ENCODE assay signal across 1 cellular context in the genomic region with DNA sequence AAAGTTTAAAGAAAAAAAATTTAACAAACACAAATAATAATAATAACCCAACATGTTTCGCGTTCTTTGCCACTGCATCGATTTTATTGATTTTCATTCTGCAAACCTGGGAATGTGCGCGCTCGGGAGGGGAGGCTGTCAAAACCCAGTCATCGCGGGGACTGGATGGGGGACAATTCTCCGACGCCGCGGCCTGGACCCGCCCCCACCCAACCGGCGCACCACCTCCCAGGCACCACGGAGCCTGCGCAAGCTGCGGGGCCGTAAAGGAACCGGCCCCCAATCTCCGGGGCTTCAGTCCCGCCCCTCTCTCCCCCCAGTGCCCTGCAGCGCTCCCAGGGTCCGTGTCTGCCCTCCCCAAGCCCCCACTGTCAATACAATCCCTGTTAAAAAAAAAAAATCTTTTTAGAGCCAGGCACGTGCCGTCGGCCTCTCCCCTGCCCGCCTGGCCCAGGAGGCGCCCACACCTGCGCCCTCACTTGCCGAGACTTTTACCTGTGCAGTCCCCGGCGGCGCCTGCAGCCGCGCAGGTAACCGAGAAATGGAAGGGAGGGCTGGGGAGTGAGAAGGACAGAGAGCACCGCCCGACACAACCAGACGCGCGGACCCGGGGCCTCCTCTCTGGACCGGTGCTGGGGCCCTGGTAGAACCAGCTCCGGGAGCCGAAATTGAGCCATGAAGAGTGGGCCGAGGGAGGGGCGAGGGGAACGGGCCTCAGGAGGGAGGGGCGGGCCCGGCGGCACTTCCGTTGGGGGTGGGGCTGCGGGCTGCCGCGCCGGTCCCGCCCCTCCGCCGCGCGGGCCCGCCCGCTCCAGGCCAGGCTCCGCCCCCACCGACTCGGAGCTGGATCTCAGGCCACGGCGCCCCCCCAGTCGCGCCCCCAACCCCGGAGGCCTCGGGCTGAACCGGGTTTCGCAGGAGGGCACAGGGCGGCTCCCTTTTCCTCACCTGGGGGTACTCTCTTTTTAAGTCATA.
A peak's percentile ranks its signal among the peaks of the same experiment; 100 is the strongest.
TF ChIP-seq lines count a peak whose summit lies in the region.

No MANE protein-coding gene starts in this region.

TF ChIP-seq in HEK293, 187 proteins besides CTCF, POLR2A, EP300 and RAD21 (continued from another document and continues in another):
- TF ChIP-seq, protein P1, sequence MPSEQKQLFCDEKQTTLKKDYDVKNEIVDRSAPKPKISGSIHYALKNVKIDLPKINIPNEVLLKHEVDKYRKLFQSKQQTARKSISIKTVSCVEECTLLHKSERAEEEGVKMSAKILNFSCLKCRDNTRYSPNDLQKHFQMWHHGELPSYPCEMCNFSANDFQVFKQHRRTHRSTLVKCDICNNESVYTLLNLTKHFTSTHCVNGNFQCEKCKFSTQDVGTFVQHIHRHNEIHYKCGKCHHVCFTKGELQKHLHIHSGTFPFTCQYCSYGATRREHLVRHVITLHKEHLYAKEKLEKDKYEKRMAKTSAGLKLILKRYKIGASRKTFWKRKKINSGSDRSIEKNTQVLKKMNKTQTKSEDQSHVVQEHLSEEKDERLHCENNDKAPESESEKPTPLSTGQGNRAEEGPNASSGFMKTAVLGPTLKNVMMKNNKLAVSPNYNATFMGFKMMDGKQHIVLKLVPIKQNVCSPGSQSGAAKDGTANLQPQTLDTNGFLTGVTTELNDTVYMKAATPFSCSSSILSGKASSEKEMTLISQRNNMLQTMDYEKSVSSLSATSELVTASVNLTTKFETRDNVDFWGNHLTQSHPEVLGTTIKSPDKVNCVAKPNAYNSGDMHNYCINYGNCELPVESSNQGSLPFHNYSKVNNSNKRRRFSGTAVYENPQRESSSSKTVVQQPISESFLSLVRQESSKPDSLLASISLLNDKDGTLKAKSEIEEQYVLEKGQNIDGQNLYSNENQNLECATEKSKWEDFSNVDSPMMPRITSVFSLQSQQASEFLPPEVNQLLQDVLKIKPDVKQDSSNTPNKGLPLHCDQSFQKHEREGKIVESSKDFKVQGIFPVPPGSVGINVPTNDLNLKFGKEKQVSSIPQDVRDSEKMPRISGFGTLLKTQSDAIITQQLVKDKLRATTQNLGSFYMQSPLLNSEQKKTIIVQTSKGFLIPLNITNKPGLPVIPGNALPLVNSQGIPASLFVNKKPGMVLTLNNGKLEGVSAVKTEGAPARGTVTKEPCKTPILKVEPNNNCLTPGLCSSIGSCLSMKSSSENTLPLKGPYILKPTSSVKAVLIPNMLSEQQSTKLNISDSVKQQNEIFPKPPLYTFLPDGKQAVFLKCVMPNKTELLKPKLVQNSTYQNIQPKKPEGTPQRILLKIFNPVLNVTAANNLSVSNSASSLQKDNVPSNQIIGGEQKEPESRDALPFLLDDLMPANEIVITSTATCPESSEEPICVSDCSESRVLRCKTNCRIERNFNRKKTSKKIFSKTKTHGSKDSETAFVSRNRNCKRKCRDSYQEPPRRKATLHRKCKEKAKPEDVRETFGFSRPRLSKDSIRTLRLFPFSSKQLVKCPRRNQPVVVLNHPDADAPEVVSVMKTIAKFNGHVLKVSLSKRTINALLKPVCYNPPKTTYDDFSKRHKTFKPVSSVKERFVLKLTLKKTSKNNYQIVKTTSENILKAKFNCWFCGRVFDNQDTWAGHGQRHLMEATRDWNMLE (tag by site-specific recombination; conservative IDR thresholded peaks at IDR 0.05; ENCODE audit: low read depth), result no peak
- TF ChIP-seq SP2 (tag by site-specific recombination; IDR thresholded peaks at IDR 0.05) (peak; percentile 86), GLI4 (tag by site-specific recombination; IDR thresholded peaks at IDR 0.05) (no peak), SCRT2 (tag by site-specific recombination; IDR thresholded peaks at IDR 0.05) (no peak), ZNF777 (tag by site-specific recombination; IDR thresholded peaks at IDR 0.05; ENCODE audit: borderline replicate concordance) (no peak), ZNF202 (tag by site-specific recombination; IDR thresholded peaks at IDR 0.05; ENCODE audit: borderline replicate concordance) (no peak), SETDB1 (IDR thresholded peaks at IDR 0.05; ENCODE audit: insufficient read length, low read length) (no peak), ZNF184 (tag by site-specific recombination; IDR thresholded peaks at IDR 0.05) (no peak), ZNF747 (tag by site-specific recombination; IDR thresholded peaks at IDR 0.05) (no peak), KLF1 (tag by site-specific recombination; IDR thresholded peaks at IDR 0.05) (peak; percentile 52), ZNF138 (tag by site-specific recombination; IDR thresholded peaks at IDR 0.05; ENCODE audit: borderline replicate concordance) (no peak), ZNF211 (tag by site-specific recombination; IDR thresholded peaks at IDR 0.05; ENCODE audit: low read depth) (no peak), BCL11A (tag by site-specific recombination; IDR thresholded peaks at IDR 0.05; ENCODE audit: low read depth) (no peak), ZNF529 (tag by site-specific recombination; IDR thresholded peaks at IDR 0.05; ENCODE audit: insufficient replicate concordance) (no peak), ZNF623 (tag by site-specific recombination; IDR thresholded peaks at IDR 0.05) (no peak), ZNF707 (tag by site-specific recombination; IDR thresholded peaks at IDR 0.05) (no peak), KLF10 (tag by site-specific recombination; IDR thresholded peaks at IDR 0.05) (peak; percentile 43), SP3 (tag by site-specific recombination; IDR thresholded peaks at IDR 0.05) (peak; percentile 68), ZNF37A (tag by site-specific recombination; IDR thresholded peaks at IDR 0.05) (no peak), ZNF311 (tag by site-specific recombination; IDR thresholded peaks at IDR 0.05; ENCODE audit: borderline replicate concordance) (no peak), ZSCAN23 (tag by site-specific recombination; IDR thresholded peaks at IDR 0.05) (no peak), ZNF341 (tag by site-specific recombination; IDR thresholded peaks at IDR 0.05; ENCODE audit: low read depth) (peak; percentile 43; the same call in 1 of the 2 replicates), ZBTB1 (tag by site-specific recombination; IDR thresholded peaks at IDR 0.05) (no peak), ZNF510 (tag by site-specific recombination; IDR thresholded peaks at IDR 0.05; ENCODE audit: insufficient replicate concordance) (no peak), ZBTB21 (tag by site-specific recombination; IDR thresholded peaks at IDR 0.05) (no peak), IKZF3 (tag by site-specific recombination; IDR thresholded peaks at IDR 0.05) (no peak), ZNF521 (tag by site-specific recombination; IDR thresholded peaks at IDR 0.05) (no peak), ZNF600 (tag by site-specific recombination; IDR thresholded peaks at IDR 0.05) (peak; percentile 53), ZNF548 (tag by site-specific recombination; IDR thresholded peaks at IDR 0.05) (no peak), ZNF416 (tag by site-specific recombination; IDR thresholded peaks at IDR 0.05) (no peak), ZBTB8A (tag by site-specific recombination; IDR thresholded peaks at IDR 0.05) (0 out of 2 replicates have a peak, but pooled peaks have one; percentile 51), KLF7 (tag by site-specific recombination; IDR thresholded peaks at IDR 0.05; ENCODE audit: borderline replicate concordance) (peak; percentile 13; the same call in 1 of the 2 replicates), ZFP3 (tag by site-specific recombination; IDR thresholded peaks at IDR 0.05; ENCODE audit: low read depth) (no peak)
- TF ChIP-seq, protein P2, sequence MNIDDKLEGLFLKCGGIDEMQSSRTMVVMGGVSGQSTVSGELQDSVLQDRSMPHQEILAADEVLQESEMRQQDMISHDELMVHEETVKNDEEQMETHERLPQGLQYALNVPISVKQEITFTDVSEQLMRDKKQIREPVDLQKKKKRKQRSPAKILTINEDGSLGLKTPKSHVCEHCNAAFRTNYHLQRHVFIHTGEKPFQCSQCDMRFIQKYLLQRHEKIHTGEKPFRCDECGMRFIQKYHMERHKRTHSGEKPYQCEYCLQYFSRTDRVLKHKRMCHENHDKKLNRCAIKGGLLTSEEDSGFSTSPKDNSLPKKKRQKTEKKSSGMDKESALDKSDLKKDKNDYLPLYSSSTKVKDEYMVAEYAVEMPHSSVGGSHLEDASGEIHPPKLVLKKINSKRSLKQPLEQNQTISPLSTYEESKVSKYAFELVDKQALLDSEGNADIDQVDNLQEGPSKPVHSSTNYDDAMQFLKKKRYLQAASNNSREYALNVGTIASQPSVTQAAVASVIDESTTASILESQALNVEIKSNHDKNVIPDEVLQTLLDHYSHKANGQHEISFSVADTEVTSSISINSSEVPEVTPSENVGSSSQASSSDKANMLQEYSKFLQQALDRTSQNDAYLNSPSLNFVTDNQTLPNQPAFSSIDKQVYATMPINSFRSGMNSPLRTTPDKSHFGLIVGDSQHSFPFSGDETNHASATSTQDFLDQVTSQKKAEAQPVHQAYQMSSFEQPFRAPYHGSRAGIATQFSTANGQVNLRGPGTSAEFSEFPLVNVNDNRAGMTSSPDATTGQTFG (tag by site-specific recombination; IDR thresholded peaks at IDR 0.05; ENCODE audit: borderline replicate concordance), result no peak
- TF ChIP-seq, protein P3, sequence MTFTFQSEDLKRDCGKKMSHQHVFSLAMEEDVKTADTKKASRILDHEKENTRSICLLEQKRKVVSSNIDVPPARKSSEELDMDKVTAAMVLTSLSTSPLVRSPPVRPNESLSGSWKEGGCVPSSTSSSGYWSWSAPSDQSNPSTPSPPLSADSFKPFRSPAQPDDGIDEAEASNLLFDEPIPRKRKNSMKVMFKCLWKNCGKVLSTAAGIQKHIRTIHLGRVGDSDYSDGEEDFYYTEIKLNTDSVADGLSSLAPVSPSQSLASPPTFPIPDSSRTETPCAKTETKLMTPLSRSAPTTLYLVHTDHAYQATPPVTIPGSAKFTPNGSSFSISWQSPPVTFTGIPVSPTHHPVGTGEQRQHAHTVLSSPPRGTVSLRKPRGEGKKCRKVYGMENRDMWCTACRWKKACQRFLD (tag by site-specific recombination; IDR thresholded peaks at IDR 0.05), result no peak
- TF ChIP-seq, protein P4, sequence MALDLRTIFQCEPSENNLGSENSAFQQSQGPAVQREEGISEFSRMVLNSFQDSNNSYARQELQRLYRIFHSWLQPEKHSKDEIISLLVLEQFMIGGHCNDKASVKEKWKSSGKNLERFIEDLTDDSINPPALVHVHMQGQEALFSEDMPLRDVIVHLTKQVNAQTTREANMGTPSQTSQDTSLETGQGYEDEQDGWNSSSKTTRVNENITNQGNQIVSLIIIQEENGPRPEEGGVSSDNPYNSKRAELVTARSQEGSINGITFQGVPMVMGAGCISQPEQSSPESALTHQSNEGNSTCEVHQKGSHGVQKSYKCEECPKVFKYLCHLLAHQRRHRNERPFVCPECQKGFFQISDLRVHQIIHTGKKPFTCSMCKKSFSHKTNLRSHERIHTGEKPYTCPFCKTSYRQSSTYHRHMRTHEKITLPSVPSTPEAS (tag by site-specific recombination; IDR thresholded peaks at IDR 0.05), result no peak
- TF ChIP-seq, protein P5, sequence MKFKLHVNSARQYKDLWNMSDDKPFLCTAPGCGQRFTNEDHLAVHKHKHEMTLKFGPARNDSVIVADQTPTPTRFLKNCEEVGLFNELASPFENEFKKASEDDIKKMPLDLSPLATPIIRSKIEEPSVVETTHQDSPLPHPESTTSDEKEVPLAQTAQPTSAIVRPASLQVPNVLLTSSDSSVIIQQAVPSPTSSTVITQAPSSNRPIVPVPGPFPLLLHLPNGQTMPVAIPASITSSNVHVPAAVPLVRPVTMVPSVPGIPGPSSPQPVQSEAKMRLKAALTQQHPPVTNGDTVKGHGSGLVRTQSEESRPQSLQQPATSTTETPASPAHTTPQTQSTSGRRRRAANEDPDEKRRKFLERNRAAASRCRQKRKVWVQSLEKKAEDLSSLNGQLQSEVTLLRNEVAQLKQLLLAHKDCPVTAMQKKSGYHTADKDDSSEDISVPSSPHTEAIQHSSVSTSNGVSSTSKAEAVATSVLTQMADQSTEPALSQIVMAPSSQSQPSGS (tag by site-specific recombination; IDR thresholded peaks at IDR 0.05; ENCODE audit: low read depth), result no peak
- TF ChIP-seq, protein P6, sequence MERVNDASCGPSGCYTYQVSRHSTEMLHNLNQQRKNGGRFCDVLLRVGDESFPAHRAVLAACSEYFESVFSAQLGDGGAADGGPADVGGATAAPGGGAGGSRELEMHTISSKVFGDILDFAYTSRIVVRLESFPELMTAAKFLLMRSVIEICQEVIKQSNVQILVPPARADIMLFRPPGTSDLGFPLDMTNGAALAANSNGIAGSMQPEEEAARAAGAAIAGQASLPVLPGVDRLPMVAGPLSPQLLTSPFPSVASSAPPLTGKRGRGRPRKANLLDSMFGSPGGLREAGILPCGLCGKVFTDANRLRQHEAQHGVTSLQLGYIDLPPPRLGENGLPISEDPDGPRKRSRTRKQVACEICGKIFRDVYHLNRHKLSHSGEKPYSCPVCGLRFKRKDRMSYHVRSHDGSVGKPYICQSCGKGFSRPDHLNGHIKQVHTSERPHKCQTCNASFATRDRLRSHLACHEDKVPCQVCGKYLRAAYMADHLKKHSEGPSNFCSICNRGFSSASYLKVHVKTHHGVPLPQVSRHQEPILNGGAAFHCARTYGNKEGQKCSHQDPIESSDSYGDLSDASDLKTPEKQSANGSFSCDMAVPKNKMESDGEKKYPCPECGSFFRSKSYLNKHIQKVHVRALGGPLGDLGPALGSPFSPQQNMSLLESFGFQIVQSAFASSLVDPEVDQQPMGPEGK (tag by site-specific recombination; IDR thresholded peaks at IDR 0.05), result peak; percentile 79
- TF ChIP-seq, protein P7, sequence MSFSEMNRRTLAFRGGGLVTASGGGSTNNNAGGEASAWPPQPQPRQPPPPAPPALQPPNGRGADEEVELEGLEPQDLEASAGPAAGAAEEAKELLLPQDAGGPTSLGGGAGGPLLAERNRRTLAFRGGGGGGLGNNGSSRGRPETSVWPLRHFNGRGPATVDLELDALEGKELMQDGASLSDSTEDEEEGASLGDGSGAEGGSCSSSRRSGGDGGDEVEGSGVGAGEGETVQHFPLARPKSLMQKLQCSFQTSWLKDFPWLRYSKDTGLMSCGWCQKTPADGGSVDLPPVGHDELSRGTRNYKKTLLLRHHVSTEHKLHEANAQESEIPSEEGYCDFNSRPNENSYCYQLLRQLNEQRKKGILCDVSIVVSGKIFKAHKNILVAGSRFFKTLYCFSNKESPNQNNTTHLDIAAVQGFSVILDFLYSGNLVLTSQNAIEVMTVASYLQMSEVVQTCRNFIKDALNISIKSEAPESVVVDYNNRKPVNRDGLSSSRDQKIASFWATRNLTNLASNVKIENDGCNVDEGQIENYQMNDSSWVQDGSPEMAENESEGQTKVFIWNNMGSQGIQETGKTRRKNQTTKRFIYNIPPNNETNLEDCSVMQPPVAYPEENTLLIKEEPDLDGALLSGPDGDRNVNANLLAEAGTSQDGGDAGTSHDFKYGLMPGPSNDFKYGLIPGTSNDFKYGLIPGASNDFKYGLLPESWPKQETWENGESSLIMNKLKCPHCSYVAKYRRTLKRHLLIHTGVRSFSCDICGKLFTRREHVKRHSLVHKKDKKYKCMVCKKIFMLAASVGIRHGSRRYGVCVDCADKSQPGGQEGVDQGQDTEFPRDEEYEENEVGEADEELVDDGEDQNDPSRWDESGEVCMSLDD (tag by site-specific recombination; IDR thresholded peaks at IDR 0.05), result 0 out of 2 replicates have a peak, but pooled peaks have one; percentile 19
- TF ChIP-seq, protein P8, sequence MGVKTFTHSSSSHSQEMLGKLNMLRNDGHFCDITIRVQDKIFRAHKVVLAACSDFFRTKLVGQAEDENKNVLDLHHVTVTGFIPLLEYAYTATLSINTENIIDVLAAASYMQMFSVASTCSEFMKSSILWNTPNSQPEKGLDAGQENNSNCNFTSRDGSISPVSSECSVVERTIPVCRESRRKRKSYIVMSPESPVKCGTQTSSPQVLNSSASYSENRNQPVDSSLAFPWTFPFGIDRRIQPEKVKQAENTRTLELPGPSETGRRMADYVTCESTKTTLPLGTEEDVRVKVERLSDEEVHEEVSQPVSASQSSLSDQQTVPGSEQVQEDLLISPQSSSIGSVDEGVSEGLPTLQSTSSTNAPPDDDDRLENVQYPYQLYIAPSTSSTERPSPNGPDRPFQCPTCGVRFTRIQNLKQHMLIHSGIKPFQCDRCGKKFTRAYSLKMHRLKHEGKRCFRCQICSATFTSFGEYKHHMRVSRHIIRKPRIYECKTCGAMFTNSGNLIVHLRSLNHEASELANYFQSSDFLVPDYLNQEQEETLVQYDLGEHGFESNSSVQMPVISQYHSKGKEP (tag by site-specific recombination; IDR thresholded peaks at IDR 0.05), result 0 out of 2 replicates have a peak, but pooled peaks have one; percentile 19
